In genomic region chr2:35408320-35408719, GRCh38 we compare ENCODE assay signal across 31 cellular contexts.
"Had no signal": no experiment of that assay in that cellular context is flagged by ENCODE, and none has a peak within 500 bp of the region (broad histone marks: within the 10 kb centered on the region; RNA-seq: fewer than 3 reads in every experiment).

No MANE protein-coding gene starts in this region.

- H3K9me3 ChIP-seq: ovary, psoas muscle, spleen, suprapubic skin, testis, tibial artery, transverse colon, upper lobe of right lung, uterus had no signal

- H3K36me3 Mint-ChIP-seq: naive thymus-derived CD8-positive, alpha-beta T cell; natural killer cell treated with Interleukin-12 subunit alpha and Interleukin-12 subunit beta and Interleukin-15 and Interleukin-18, amount 100 ng/mL, for 72 hours; stimulated activated memory B cell treated with anti-CD40 and anti-IgM and Interleukin-4, amounts not matched to agents 10 μg/mL and 1 μg/mL and 100 μg/mL, for 72 hours; type B pancreatic cell had no signal

- H3K9me3 Mint-ChIP-seq: natural killer cell treated with Interleukin-12 subunit alpha and Interleukin-12 subunit beta and Interleukin-15 and Interleukin-18, amount 100 ng/mL, for 72 hours; nephron progenitor cell; neural crest cell; stimulated activated memory B cell treated with anti-CD40 and anti-IgM and Interleukin-4, amounts not matched to agents 10 μg/mL and 1 μg/mL and 100 μg/mL, for 72 hours; stimulated activated naive CD8-positive, alpha-beta T cell treated with anti-CD3 and anti-CD28 coated beads, Interleukin-15, amount 100 ng/mL, for 72 hours; type B pancreatic cell had no signal

- H3K27me3 Mint-ChIP-seq: natural killer cell treated with Interleukin-12 subunit alpha and Interleukin-12 subunit beta and Interleukin-15 and Interleukin-18, amount 100 ng/mL, for 72 hours; progenitor cell of endocrine pancreas; stimulated activated memory B cell treated with anti-CD40 and anti-IgM and Interleukin-4, amounts not matched to agents 10 μg/mL and 1 μg/mL and 100 μg/mL, for 72 hours; stimulated activated naive CD8-positive, alpha-beta T cell treated with anti-CD3 and anti-CD28 coated beads, Interleukin-15, amount 100 ng/mL, for 72 hours; type B pancreatic cell had no signal

- H3K4me3 ChIP-seq: ovary, psoas muscle, skin epidermis, smooth muscle cell, spleen, suprapubic skin, testis, tibial artery, transverse colon, upper lobe of right lung, uterus had no signal

- H3K4me1 Mint-ChIP-seq: naive thymus-derived CD8-positive, alpha-beta T cell; nephron progenitor cell; neural crest cell; stimulated activated memory B cell treated with anti-CD40 and anti-IgM and Interleukin-4, amounts not matched to agents 10 μg/mL and 1 μg/mL and 100 μg/mL, for 72 hours; stimulated activated naive CD8-positive, alpha-beta T cell treated with anti-CD3 and anti-CD28 coated beads, Interleukin-15, amount 100 ng/mL, for 72 hours had no signal

- H3K36me3 ChIP-seq: ovary, spleen, suprapubic skin, tibial artery, transverse colon, upper lobe of right lung, uterus had no signal

- H3K27me3 ChIP-seq: ovary, spleen, suprapubic skin, testis, tibial artery, transverse colon, upper lobe of right lung, uterus had no signal

- H3K4me1 ChIP-seq: parathyroid adenoma, psoas muscle, spleen, suprapubic skin, testis, tibial artery, transverse colon, upper lobe of right lung, uterus had no signal

- H3K27ac Mint-ChIP-seq: naive thymus-derived CD8-positive, alpha-beta T cell; natural killer cell treated with Interleukin-12 subunit alpha and Interleukin-12 subunit beta and Interleukin-15 and Interleukin-18, amount 100 ng/mL, for 72 hours; nephron progenitor cell; progenitor cell of endocrine pancreas; stimulated activated memory B cell treated with anti-CD40 and anti-IgM and Interleukin-4, amounts not matched to agents 10 μg/mL and 1 μg/mL and 100 μg/mL, for 72 hours; stimulated activated naive CD8-positive, alpha-beta T cell treated with anti-CD3 and anti-CD28 coated beads, Interleukin-15, amount 100 ng/mL, for 72 hours; type B pancreatic cell had no signal

- H3K27ac ChIP-seq: ovary, parathyroid adenoma, psoas muscle, skin epidermis, spleen, suprapubic skin, testis, tibial artery, transverse colon, upper lobe of right lung, uterus had no signal

- DNase-seq: naive thymus-derived CD8-positive, alpha-beta T cell; nephron progenitor cell; occipital lobe; ovary; posterior cingulate gyrus; psoas muscle; right cardiac atrium; spleen; stimulated activated CD4-positive, alpha-beta T cell treated with anti-CD3 and anti-CD28 coated beads, Interleukin-12 subunit alpha, Interleukin-12 subunit beta, amount 100 ng/mL, for 4 hours; stimulated activated CD4-positive, alpha-beta T cell treated with anti-CD3 and anti-CD28 coated beads, Interleukin-1b, Interleukin-23, amount 100 ng/mL, for 48 hours; stimulated activated CD4-positive, alpha-beta T cell treated with anti-CD3 and anti-CD28 coated beads, Interleukin-4, amount 100 ng/mL, for 1 hour; stimulated activated CD4-positive, alpha-beta T cell treated with anti-CD3 and anti-CD28 coated beads, Interleukin-4, amount 100 ng/mL, for 4 hours; stimulated activated CD8-positive, alpha-beta memory T cell treated with anti-CD3 and anti-CD28 coated beads, Interleukin-4, amount 100 ng/mL, for 48 hours; stimulated activated naive CD4-positive, alpha-beta T cell; stimulated activated naive CD8-positive, alpha-beta T cell treated with anti-CD3 and anti-CD28 coated beads, Interleukin-15, amount 100 ng/mL, for 72 hours; stimulated activated naive CD8-positive, alpha-beta T cell treated with anti-CD3 and anti-CD28 coated beads, Interleukin-15, Interleukin-2, amounts not matched to agents 100 U/mL and 50 U/mL, for 24 hours; substantia nigra; testis; tibial artery; transverse colon; upper lobe of right lung; uterus had no signal

- H3K9ac ChIP-seq: parathyroid adenoma had no signal

- H3K4me3 Mint-ChIP-seq: naive thymus-derived CD8-positive, alpha-beta T cell; natural killer cell treated with Interleukin-12 subunit alpha and Interleukin-12 subunit beta and Interleukin-15 and Interleukin-18, amount 100 ng/mL, for 72 hours; nephron progenitor cell; neural crest cell; stimulated activated memory B cell treated with anti-CD40 and anti-IgM and Interleukin-4, amounts not matched to agents 10 μg/mL and 1 μg/mL and 100 μg/mL, for 72 hours; stimulated activated naive CD8-positive, alpha-beta T cell treated with anti-CD3 and anti-CD28 coated beads, Interleukin-15, amount 100 ng/mL, for 72 hours; type B pancreatic cell had no signal
